ENCODE assay signal across 31 cellular contexts in genomic region chr20:41544472-41544871, GRCh38.
"Had no signal": no experiment of that assay in that cellular context is flagged by ENCODE, and none has a peak within 500 bp of the region (broad histone marks: within the 10 kb centered on the region; RNA-seq: fewer than 3 reads in every experiment).

No MANE protein-coding gene starts in this region.

- H3K4me1 ChIP-seq: breast epithelium, foreskin keratinocyte had no signal

- H3K36me3 ChIP-seq: ascending aorta, breast epithelium, cardiac muscle cell, gastroesophageal sphincter had no signal

- H3K4me3 ChIP-seq: ascending aorta, breast epithelium, cardiac muscle cell, coronary artery, dorsolateral prefrontal cortex, esophagus muscularis mucosa, gastroesophageal sphincter had no signal

- H3K9me3 ChIP-seq: ascending aorta, breast epithelium, esophagus muscularis mucosa, gastroesophageal sphincter had no signal

- H3K27me3 ChIP-seq: ascending aorta, breast epithelium, cardiac muscle cell, dorsolateral prefrontal cortex, esophagus muscularis mucosa, foreskin keratinocyte, gastroesophageal sphincter had no signal

- ATAC-seq: activated naive CD4-positive, alpha-beta T cell treated with anti-CD3 and anti-CD28 coated beads, Interleukin-2, amount 50 U/mL, for 72 hours; activated T-cell treated with anti-CD3 and anti-CD28 coated beads, Interleukin-2, amount 50 U/mL, for 72 hours; foreskin keratinocyte; gastroesophageal sphincter; T-helper 17 cell had no signal

- DNase-seq: activated CD4-positive, alpha-beta memory T cell treated with anti-CD3 and anti-CD28 coated beads, Interleukin-2, amount 10 ng/mL, durations not matched to agents 7 days and 5 days; activated CD4-positive, alpha-beta T cell treated with anti-CD3 and anti-CD28 coated beads for 1 hour; activated CD4-positive, alpha-beta T cell treated with anti-CD3 and anti-CD28 coated beads for 4 hours; activated CD4-positive, alpha-beta T cell treated with anti-CD3 and anti-CD28 coated beads, Interleukin-2, amount 10 ng/mL, durations not matched to agents 7 days and 5 days; activated CD4-positive, alpha-beta T cell treated with anti-CD3 and anti-CD28 coated beads, Interleukin-2, amount 50 U/mL, for 4 hours; activated CD8-positive, alpha-beta memory T cell treated with anti-CD3 and anti-CD28 coated beads, Interleukin-2, amount 50 U/mL, for 48 hours; activated gamma-delta T cell; activated naive CD4-positive, alpha-beta T cell; activated naive CD4-positive, alpha-beta T cell treated with anti-CD3 and anti-CD28 coated beads, Interleukin-2, amount 10 ng/mL, durations not matched to agents 7 days and 5 days; activated naive CD8-positive, alpha-beta T cell treated with anti-CD3 and anti-CD28 coated beads, Interleukin-2, amount 10 ng/mL, durations not matched to agents 7 days and 5 days; activated T-cell treated with anti-CD3 and anti-CD28 coated beads for 4 hours; activated T-cell treated with anti-CD3 and anti-CD28 coated beads, Interleukin-2, amount 50 U/mL, for 24 hours; activated T-cell treated with anti-CD3 and anti-CD28 coated beads, Interleukin-2, amount 50 U/mL, for 72 hours; central memory CD4-positive, alpha-beta T cell; cerebellar nuclear complex; dorsolateral prefrontal cortex; effector memory CD4-positive, alpha-beta T cell; endodermal cell; erythroblast; foreskin keratinocyte; head of caudate nucleus; T-helper 1 cell; T-helper 17 cell; T1000 had no signal

- H3K27ac ChIP-seq: ascending aorta, breast epithelium, cardiac muscle cell, coronary artery, dorsolateral prefrontal cortex, esophagus muscularis mucosa, foreskin keratinocyte, gastroesophageal sphincter had no signal
